Comparison of ENCODE assay signal across 18 cellular contexts in genomic region chr13:43876366-43876765, GRCh38. TPM values are rescaled to one million over a fixed set of nuclear protein-coding genes. Genes with fewer than 3 reads are reported as not detected.
A peak's percentile ranks its signal among the peaks of the same experiment; 100 is the strongest.
DNase-seq lines count a peak whose midpoint lies in the region; ATAC-seq and TF ChIP-seq lines count a peak whose summit lies in the region.
"Had no signal": no experiment of that assay in that cellular context is flagged by ENCODE, and none has a peak within 500 bp of the region (broad histone marks: within the 10 kb centered on the region; RNA-seq: fewer than 3 reads in every experiment).

No MANE protein-coding gene starts in this region.

- no peaks in the 10 kb centered on the region for H3K9me3 Mint-ChIP-seq in natural killer cell
- H3K9me3 Mint-ChIP-seq: CD4-positive, alpha-beta memory T cell had no signal

- no peaks in the 10 kb centered on the region for H3K36me3 Mint-ChIP-seq in natural killer cell

- DNase-seq in NAMALWA (ENCODE audit: low spot score) = peak; percentile 5
- peak; percentile 10 for DNase-seq in NCI-H69 (lab: John Stamatoyannopoulos, UW)
- DNase-seq in dorsolateral prefrontal cortex = no peak
- DNase-seq in natural killer cell = no peak
- DNase-seq: Caco-2; CD4-positive, alpha-beta memory T cell; Karpas-422; NCI-H1417 treated with DMSO at 0.1 percent for 48 hours; NCI-H187; NCI-H2107; NCI-H2227 treated with DMSO at 0.1 percent for 48 hours; NCI-H510A; NCI-H748 treated with DMSO at 0.1 percent for 48 hours; Right ventricle myocardium superior had no signal

- H3K4me3 Mint-ChIP-seq in natural killer cell = no peak overlapping the region
- H3K4me3 Mint-ChIP-seq: CD4-positive, alpha-beta memory T cell had no signal

- H3K27ac ChIP-seq in dorsolateral prefrontal cortex (peak overlapping the region in 56 of 59 donors; percentile 16 to 99 (median 81)), temporal lobe (ENCODE audit: low read depth, low read length) (peak overlapping the region; percentile 57)
- H3K27ac ChIP-seq: BLaER1 had no signal

- peaks cover 16 to 24% of the 10 kb centered on the region in 2 donors for H3K4me1 Mint-ChIP-seq in natural killer cell

- H3K4me3 ChIP-seq in dorsolateral prefrontal cortex = no peak overlapping the region
- H3K4me3 ChIP-seq: BLaER1 had no signal

- no peak overlapping the region for H3K27ac Mint-ChIP-seq in natural killer cell

- intact Hi-C loops in dorsolateral prefrontal cortex (cut with DNase I) = loop anchor here (5.0 to 10.0 kb wide), 5 partner anchors 89 to 912 kb away; partner anchors contain the start of gene ENOX1 (in 1 of the 2)
- intact Hi-C loops in natural killer cell (cut with micrococcal nuclease) = loop anchor here (5.0 kb wide), 1 partner anchor 789 kb away; no protein-coding TSS in a partner anchor

- H3K27me3 Mint-ChIP-seq in natural killer cell (ENCODE audit: low read depth in 2 of 2) = no peaks in the 10 kb centered on the region

- ATAC-seq in GM19452 (IDR thresholded peaks at IDR 0.05; ENCODE audit: unreplicated experiment) (no peak), natural killer cell (no peak), GM21529 (IDR thresholded peaks at IDR 0.05; ENCODE audit: unreplicated experiment) (no peak)

- H3K27me3 ChIP-seq in dorsolateral prefrontal cortex = no peaks in the 10 kb centered on the region
- H3K27me3 ChIP-seq: BLaER1 had no signal

- TF ChIP-seq CTCF in dorsolateral prefrontal cortex (IDR thresholded peaks at IDR 0.05 in 54 of 56, conservative IDR thresholded peaks at IDR 0.05 in 2 of 56; ENCODE audit: low read depth in 1 of 56, partially characterized antibody in 56 of 56) = no peak
- no peak for TF ChIP-seq CTCF in natural killer cell (IDR thresholded peaks at IDR 0.05)

RNA-seq across cellular contexts. Expression of gene CCDC122, which starts 3.2 kb away (rescaled TPM):
- total RNA-seq in dorsolateral prefrontal cortex = 10 to 100 TPM in 17 of 120 experiments, 1 to 10 TPM in 101, under 1 TPM in 2; 0.69 to 15.7 (median 5.3) TPM
- total RNA-seq in temporal lobe = 5.9 TPM
- total RNA-seq in natural killer cell = 1 to 10 TPM; 1.2 to 2.1 (median 1.6) TPM

RNA-seq across cellular contexts. Expression of gene LACC1, which starts 3.3 kb away (rescaled TPM):
- total RNA-seq in dorsolateral prefrontal cortex (10 to 100 TPM in 86 of 120 experiments, 1 to 10 TPM in 34; 4.5 to 56.8 (median 15.0) TPM), temporal lobe (4.7 TPM), natural killer cell (1 to 10 TPM; 1.1 to 4.3 (median 2.8) TPM)

Comparison
In these comparisons a context has a peak if more than half of its experiments do, and no peak if none do; other contexts are left out.
1. DNase-seq: peak in NAMALWA (single experiment) and NCI-H69 (single experiment); none in dorsolateral prefrontal cortex (0 of 10) and natural killer cell (single experiment).